In the genomic region with DNA sequence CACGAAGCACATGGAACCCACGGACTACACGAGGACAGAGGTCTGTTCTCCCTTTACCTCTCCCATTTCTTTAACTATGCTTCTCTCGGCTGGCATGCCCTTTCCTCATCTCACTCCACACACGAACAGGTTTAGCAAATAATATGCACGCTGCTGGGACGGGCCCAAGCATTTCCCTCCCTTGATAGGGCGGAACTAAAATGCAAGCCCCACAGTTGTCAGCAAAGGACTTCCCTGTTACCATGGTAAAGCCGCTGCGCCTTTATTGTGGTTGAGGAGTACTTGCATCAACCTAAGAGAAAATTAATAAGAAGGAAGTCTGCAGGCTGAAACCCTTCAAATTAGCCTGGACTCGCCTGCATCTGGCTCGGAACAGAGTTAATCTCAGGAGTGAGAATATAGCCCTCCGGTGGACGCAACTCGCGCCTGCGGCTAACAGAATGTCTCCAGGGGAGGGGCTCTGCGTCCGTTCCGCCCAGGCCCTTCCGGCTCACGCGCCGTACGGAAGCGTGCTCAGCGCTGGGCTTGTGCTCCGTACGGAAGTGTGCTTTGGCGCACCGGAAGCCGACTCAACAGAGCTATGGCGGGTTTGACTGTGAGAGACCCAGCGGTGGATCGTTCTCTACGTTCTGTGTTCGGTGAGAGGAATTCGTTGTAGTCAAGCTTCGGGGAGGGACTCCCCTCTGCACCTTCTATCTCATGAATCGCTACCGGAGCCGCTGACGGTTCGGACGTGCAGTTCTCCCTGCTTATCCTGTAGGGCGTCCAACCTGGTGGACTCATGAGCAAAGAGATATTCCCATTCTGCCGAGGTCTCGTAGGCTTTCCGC, we compare ENCODE assay signal across 8 cellular contexts. TPM values are rescaled to one million over a fixed set of nuclear protein-coding genes. Genes with fewer than 3 reads are reported as not detected.
DNase-seq lines count a peak whose midpoint lies in the region; ATAC-seq and TF ChIP-seq lines count a peak whose summit lies in the region.

A gene with protein sequence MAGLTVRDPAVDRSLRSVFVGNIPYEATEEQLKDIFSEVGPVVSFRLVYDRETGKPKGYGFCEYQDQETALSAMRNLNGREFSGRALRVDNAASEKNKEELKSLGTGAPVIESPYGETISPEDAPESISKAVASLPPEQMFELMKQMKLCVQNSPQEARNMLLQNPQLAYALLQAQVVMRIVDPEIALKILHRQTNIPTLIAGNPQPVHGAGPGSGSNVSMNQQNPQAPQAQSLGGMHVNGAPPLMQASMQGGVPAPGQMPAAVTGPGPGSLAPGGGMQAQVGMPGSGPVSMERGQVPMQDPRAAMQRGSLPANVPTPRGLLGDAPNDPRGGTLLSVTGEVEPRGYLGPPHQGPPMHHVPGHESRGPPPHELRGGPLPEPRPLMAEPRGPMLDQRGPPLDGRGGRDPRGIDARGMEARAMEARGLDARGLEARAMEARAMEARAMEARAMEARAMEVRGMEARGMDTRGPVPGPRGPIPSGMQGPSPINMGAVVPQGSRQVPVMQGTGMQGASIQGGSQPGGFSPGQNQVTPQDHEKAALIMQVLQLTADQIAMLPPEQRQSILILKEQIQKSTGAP (plus strand): TSS at position 555 of the 830 bp plus-strand sequence. CDS start 26 bp downstream, at position 581.

- H3K27me3 Mint-ChIP-seq in activated naive CD4-positive, alpha-beta T cell treated with anti-CD3 and anti-CD28 coated beads, Interleukin-2, amount 50 U/mL, for 24 hours: peaks cover 1% of the 10 kb centered on the region
- no peaks in the 10 kb centered on the region for H3K27me3 Mint-ChIP-seq in glutamatergic neuron (ENCODE audit: unreplicated experiment)
- H3K27me3 Mint-ChIP-seq in osteocyte (ENCODE audit: unreplicated experiment): peaks cover 8% of the 10 kb centered on the region

- H3K27ac ChIP-seq in thymus (ENCODE audit: low read depth): peak within 1 kb of the TSS; percentile 56

- peak within 1 kb of the TSS; percentile 58 for H3K4me3 ChIP-seq in thymus (ENCODE audit: low read length)

- peaks cover 9% of the 10 kb centered on the region for H3K36me3 Mint-ChIP-seq in activated naive CD4-positive, alpha-beta T cell treated with anti-CD3 and anti-CD28 coated beads, Interleukin-2, amount 50 U/mL, for 24 hours
- H3K36me3 Mint-ChIP-seq in glutamatergic neuron (ENCODE audit: unreplicated experiment) (no peaks in the 10 kb centered on the region), osteocyte (ENCODE audit: unreplicated experiment) (peaks cover 6% of the 10 kb centered on the region)

- H3K27me3 ChIP-seq in thymus (ENCODE audit: control insufficient read depth, insufficient read depth): no peaks in the 10 kb centered on the region

- peak within 1 kb of the TSS; percentile 96 for H3K27ac Mint-ChIP-seq in activated naive CD4-positive, alpha-beta T cell treated with anti-CD3 and anti-CD28 coated beads, Interleukin-2, amount 50 U/mL, for 24 hours
- H3K27ac Mint-ChIP-seq in glutamatergic neuron (ENCODE audit: unreplicated experiment) (peak within 1 kb of the TSS; percentile 46), osteocyte (ENCODE audit: unreplicated experiment) (peak within 1 kb of the TSS; percentile 59)

- no peaks in the 10 kb centered on the region for H3K9me3 ChIP-seq in thymus (ENCODE audit: control insufficient read depth)

- H3K4me1 Mint-ChIP-seq in activated naive CD4-positive, alpha-beta T cell treated with anti-CD3 and anti-CD28 coated beads, Interleukin-2, amount 50 U/mL, for 24 hours: peaks cover 8% of the 10 kb centered on the region
- H3K4me1 Mint-ChIP-seq in glutamatergic neuron (ENCODE audit: low read depth, unreplicated experiment): no peaks in the 10 kb centered on the region
- H3K4me1 Mint-ChIP-seq in osteocyte (ENCODE audit: unreplicated experiment): peaks cover 5% of the 10 kb centered on the region

- DNase-seq in GM10266 (ENCODE audit: extremely low spot score): peak; percentile 65
- peak; percentile 35 for DNase-seq in NCI-H1048 (lab: John Stamatoyannopoulos, UW)
- peak; percentile 79 for DNase-seq in glutamatergic neuron
- peak; percentile 91 for DNase-seq in osteocyte (ENCODE audit: extremely low spot score, unreplicated experiment)

- peaks cover 6% of the 10 kb centered on the region for H3K36me3 ChIP-seq in thymus (ENCODE audit: control insufficient read depth, insufficient read depth)

- WGBS in thymus: under 1% methylated on average over 49 of the region's 49 CpGs

- H3K4me3 Mint-ChIP-seq in activated naive CD4-positive, alpha-beta T cell treated with anti-CD3 and anti-CD28 coated beads, Interleukin-2, amount 50 U/mL, for 24 hours: peak within 1 kb of the TSS; percentile 87
- H3K4me3 Mint-ChIP-seq in glutamatergic neuron (ENCODE audit: unreplicated experiment) (peak within 1 kb of the TSS; percentile 98), osteocyte (ENCODE audit: unreplicated experiment) (peak within 1 kb of the TSS; percentile 78)

- TF ChIP-seq CTCF in GM10266 (IDR thresholded peaks at IDR 0.05; ENCODE audit: control insufficient read depth, insufficient read depth, low read depth, missing control alignments) (no peak), glutamatergic neuron (IDR thresholded peaks at IDR 0.05; ENCODE audit: partially characterized antibody, unreplicated experiment) (no peak), osteocyte (IDR thresholded peaks at IDR 0.05) (no peak)

- ATAC-seq in HG02588 (IDR thresholded peaks at IDR 0.05; ENCODE audit: unreplicated experiment) (peak; percentile 99), SK-N-SH treated with all-trans-retinoic acid at 6 μM for 48 hours (peak; percentile 100)

- H3K4me1 ChIP-seq in thymus (ENCODE audit: control insufficient read depth, insufficient read depth, low read length): no peaks in the 10 kb centered on the region

- H3K9me3 Mint-ChIP-seq in activated naive CD4-positive, alpha-beta T cell treated with anti-CD3 and anti-CD28 coated beads, Interleukin-2, amount 50 U/mL, for 24 hours: no peaks in the 10 kb centered on the region
- H3K9me3 Mint-ChIP-seq in glutamatergic neuron (ENCODE audit: unreplicated experiment): no peaks in the 10 kb centered on the region
- peaks cover 4% of the 10 kb centered on the region for H3K9me3 Mint-ChIP-seq in osteocyte (ENCODE audit: unreplicated experiment)

TF ChIP-seq in SK-N-SH treated with all-trans-retinoic acid at 6 μM for 48 hours, 23 proteins besides CTCF, POLR2A, EP300 and RAD21:
- TF ChIP-seq TOX (CRISPR knock-in tag; IDR thresholded peaks at IDR 0.05; ENCODE audit: borderline replicate concordance): no peak
- TF ChIP-seq, protein P1, sequence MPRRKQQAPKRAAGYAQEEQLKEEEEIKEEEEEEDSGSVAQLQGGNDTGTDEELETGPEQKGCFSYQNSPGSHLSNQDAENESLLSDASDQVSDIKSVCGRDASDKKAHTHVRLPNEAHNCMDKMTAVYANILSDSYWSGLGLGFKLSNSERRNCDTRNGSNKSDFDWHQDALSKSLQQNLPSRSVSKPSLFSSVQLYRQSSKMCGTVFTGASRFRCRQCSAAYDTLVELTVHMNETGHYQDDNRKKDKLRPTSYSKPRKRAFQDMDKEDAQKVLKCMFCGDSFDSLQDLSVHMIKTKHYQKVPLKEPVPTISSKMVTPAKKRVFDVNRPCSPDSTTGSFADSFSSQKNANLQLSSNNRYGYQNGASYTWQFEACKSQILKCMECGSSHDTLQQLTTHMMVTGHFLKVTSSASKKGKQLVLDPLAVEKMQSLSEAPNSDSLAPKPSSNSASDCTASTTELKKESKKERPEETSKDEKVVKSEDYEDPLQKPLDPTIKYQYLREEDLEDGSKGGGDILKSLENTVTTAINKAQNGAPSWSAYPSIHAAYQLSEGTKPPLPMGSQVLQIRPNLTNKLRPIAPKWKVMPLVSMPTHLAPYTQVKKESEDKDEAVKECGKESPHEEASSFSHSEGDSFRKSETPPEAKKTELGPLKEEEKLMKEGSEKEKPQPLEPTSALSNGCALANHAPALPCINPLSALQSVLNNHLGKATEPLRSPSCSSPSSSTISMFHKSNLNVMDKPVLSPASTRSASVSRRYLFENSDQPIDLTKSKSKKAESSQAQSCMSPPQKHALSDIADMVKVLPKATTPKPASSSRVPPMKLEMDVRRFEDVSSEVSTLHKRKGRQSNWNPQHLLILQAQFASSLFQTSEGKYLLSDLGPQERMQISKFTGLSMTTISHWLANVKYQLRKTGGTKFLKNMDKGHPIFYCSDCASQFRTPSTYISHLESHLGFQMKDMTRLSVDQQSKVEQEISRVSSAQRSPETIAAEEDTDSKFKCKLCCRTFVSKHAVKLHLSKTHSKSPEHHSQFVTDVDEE (CRISPR knock-in tag; IDR thresholded peaks at IDR 0.05): no peak
- no peak for TF ChIP-seq RARB (CRISPR knock-in tag; IDR thresholded peaks at IDR 0.05)
- no peak for TF ChIP-seq SNAI2 (CRISPR knock-in tag; IDR thresholded peaks at IDR 0.05)
- no peak for TF ChIP-seq ZC3H10 (CRISPR knock-in tag; IDR thresholded peaks at IDR 0.05)
- TF ChIP-seq ZFP30 (CRISPR knock-in tag; IDR thresholded peaks at IDR 0.05): no peak
- no peak for TF ChIP-seq ZNF8 (CRISPR knock-in tag; IDR thresholded peaks at IDR 0.05)
- TF ChIP-seq TCF4 (CRISPR knock-in tag; IDR thresholded peaks at IDR 0.05; ENCODE audit: borderline replicate concordance): no peak
- no peak for TF ChIP-seq GLIS3 (CRISPR knock-in tag; IDR thresholded peaks at IDR 0.05)
- TF ChIP-seq ISL1 (CRISPR knock-in tag; IDR thresholded peaks at IDR 0.05): no peak
- TF ChIP-seq ZFP3 (CRISPR knock-in tag; IDR thresholded peaks at IDR 0.05): no peak
- no peak for TF ChIP-seq PPARA (CRISPR knock-in tag; IDR thresholded peaks at IDR 0.05; ENCODE audit: borderline replicate concordance)
TF ChIP-seq in SK-N-SH treated with all-trans-retinoic acid at 6 μM for 48 hours: peak in this region for 0.

RNA-seq across cellular contexts. Expression of the gene that starts here (rescaled TPM):
- total RNA-seq in glutamatergic neuron (ENCODE audit: unreplicated experiment) (17.2 TPM), osteocyte (12.2 and 14.8 TPM in 2 replicates)
- 6.0 TPM for polyA plus RNA-seq in thymus

Comparison
In these comparisons a context has a peak if more than half of its experiments do, and no peak if none do; other contexts are left out.
1. Peak in every context shown above with its lines: DNase-seq, ATAC-seq, H3K4me3 ChIP-seq and H3K27ac ChIP-seq.
2. DNase-seq: peak in every context shown above with its lines; median percentile 91 in osteocyte; 79 in glutamatergic neuron; 65 in GM10266; 35 in NCI-H1048.
3. H3K27ac Mint-ChIP-seq: peak in every context shown above with its lines; median percentile 96 in activated naive CD4-positive, alpha-beta T cell treated with anti-CD3 and anti-CD28 coated beads, Interleukin-2, amount 50 U/mL, for 24 hours; 59 in osteocyte; 46 in glutamatergic neuron.